Comparison of ENCODE assay signal across 1 cellular context in genomic region chr17:36948717-36949460, GRCh38.
A peak's percentile ranks its signal among the peaks of the same experiment; 100 is the strongest.
TF ChIP-seq lines count a peak whose summit lies in the region.

A gene with protein sequence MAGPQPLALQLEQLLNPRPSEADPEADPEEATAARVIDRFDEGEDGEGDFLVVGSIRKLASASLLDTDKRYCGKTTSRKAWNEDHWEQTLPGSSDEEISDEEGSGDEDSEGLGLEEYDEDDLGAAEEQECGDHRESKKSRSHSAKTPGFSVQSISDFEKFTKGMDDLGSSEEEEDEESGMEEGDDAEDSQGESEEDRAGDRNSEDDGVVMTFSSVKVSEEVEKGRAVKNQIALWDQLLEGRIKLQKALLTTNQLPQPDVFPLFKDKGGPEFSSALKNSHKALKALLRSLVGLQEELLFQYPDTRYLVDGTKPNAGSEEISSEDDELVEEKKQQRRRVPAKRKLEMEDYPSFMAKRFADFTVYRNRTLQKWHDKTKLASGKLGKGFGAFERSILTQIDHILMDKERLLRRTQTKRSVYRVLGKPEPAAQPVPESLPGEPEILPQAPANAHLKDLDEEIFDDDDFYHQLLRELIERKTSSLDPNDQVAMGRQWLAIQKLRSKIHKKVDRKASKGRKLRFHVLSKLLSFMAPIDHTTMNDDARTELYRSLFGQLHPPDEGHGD (plus strand): TSS chr17:36948954. CDS start chr17:36949126, 172 bp downstream.

TF ChIP-seq in HEK293, 187 proteins besides CTCF, POLR2A, EP300 and RAD21 (continued from another document):
- TF ChIP-seq, protein P1, sequence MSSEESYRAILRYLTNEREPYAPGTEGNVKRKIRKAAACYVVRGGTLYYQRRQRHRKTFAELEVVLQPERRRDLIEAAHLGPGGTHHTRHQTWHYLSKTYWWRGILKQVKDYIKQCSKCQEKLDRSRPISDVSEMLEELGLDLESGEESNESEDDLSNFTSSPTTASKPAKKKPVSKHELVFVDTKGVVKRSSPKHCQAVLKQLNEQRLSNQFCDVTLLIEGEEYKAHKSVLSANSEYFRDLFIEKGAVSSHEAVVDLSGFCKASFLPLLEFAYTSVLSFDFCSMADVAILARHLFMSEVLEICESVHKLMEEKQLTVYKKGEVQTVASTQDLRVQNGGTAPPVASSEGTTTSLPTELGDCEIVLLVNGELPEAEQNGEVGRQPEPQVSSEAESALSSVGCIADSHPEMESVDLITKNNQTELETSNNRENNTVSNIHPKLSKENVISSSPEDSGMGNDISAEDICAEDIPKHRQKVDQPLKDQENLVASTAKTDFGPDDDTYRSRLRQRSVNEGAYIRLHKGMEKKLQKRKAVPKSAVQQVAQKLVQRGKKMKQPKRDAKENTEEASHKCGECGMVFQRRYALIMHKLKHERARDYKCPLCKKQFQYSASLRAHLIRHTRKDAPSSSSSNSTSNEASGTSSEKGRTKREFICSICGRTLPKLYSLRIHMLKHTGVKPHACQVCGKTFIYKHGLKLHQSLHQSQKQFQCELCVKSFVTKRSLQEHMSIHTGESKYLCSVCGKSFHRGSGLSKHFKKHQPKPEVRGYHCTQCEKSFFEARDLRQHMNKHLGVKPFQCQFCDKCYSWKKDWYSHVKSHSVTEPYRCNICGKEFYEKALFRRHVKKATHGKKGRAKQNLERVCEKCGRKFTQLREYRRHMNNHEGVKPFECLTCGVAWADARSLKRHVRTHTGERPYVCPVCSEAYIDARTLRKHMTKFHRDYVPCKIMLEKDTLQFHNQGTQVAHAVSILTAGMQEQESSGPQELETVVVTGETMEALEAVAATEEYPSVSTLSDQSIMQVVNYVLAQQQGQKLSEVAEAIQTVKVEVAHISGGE (tag by site-specific recombination; conservative IDR thresholded peaks at IDR 0.05; ENCODE audit: low read depth): peak; percentile 92
- TF ChIP-seq ZNF561 (tag by site-specific recombination; IDR thresholded peaks at IDR 0.05; ENCODE audit: borderline replicate concordance) (no peak), KLF8 (tag by site-specific recombination; IDR thresholded peaks at IDR 0.05) (peak; percentile 90; the same call in 1 of the 2 replicates), ZNF221 (tag by site-specific recombination; IDR thresholded peaks at IDR 0.05; ENCODE audit: borderline replicate concordance) (no peak), ZNF335 (tag by site-specific recombination; conservative IDR thresholded peaks at IDR 0.05) (peak; percentile 94), ZFP69B (tag by site-specific recombination; IDR thresholded peaks at IDR 0.05) (peak; percentile 34; the same call in 1 of the 2 replicates), GLIS2 (tag by site-specific recombination; IDR thresholded peaks at IDR 0.05) (peak; percentile 99), ZBTB17 (tag by site-specific recombination; IDR thresholded peaks at IDR 0.05) (peak; percentile 72)
